28 cellular contexts compared by ENCODE assay signal in the genomic region with DNA sequence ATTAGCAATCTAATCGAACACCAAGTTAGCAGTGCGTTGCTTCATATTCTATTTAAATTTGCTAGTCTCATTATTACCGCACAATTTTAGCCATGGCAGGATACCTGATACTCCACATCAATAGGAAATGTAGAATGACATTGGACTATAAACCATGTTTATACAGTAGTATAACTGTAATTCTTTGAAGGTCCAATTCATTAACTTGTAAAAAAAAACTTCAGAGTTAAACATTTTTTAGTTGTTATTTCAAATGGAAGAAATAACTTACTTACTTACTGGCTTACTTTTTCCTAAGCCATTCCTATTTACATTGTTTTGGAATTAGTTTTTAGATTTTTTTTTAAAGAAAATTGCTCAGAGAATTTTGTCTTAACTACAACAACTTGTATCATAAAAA. TPM values are rescaled to one million over a fixed set of nuclear protein-coding genes. Genes with fewer than 3 reads are reported as not detected.
"Had no signal": no experiment of that assay in that cellular context is flagged by ENCODE, and none has a peak within 500 bp of the region (broad histone marks: within the 10 kb centered on the region; RNA-seq: fewer than 3 reads in every experiment).

No MANE protein-coding gene starts in this region.

- H3K27ac ChIP-seq: ascending aorta, SJCRH30 had no signal

- H3K9me3 ChIP-seq: ascending aorta, SJCRH30 had no signal

- DNase-seq: activated CD4-positive, alpha-beta T cell treated with anti-CD3 and anti-CD28 coated beads for 48 hours; activated CD4-positive, alpha-beta T cell treated with anti-CD3 and anti-CD28 coated beads, Interleukin-2, amount 50 U/mL, for 4 hours; activated CD4-positive, CD25-positive, alpha-beta regulatory T cell treated with anti-CD3 and anti-CD28 coated beads, Interleukin-2, amount 50 U/mL, for 72 hours; activated CD8-positive, alpha-beta memory T cell treated with anti-CD3 and anti-CD28 coated beads, Interleukin-2, amount 50 U/mL, for 48 hours; activated CD8-positive, alpha-beta T cell treated with anti-CD3 and anti-CD28 coated beads, Interleukin-2, amount 10 ng/mL, durations not matched to agents 7 days and 5 days; activated effector memory CD4-positive, alpha-beta T cell treated with Interleukin-2 at 50 U/mL for 16 hours; activated naive CD4-positive, alpha-beta T cell treated with Interleukin-2 at 50 U/mL for 16 hours; activated naive CD8-positive, alpha-beta T cell treated with anti-CD3 and anti-CD28 coated beads, Interleukin-2, amount 50 U/mL, for 24 hours; activated T-cell treated with anti-CD3 and anti-CD28 coated beads, Interleukin-2, amount 50 U/mL, for 1 hour; amniotic stem cell; Kasumi-1; KBM-7; NCI-H1105 treated with DMSO at 0.1 percent for 48 hours; NCI-H1436 treated with DMSO at 0.1 percent for 48 hours; NCI-H187; NCI-H2081; NCI-H2171; NCI-H2227 treated with DMSO at 0.1 percent for 48 hours; NCI-H446 treated with DMSO at 0.1 percent for 48 hours; NCI-H774; RPMI8226; T-helper 17 cell; T-helper 9 cell had no signal

- H3K27me3 ChIP-seq: ascending aorta, SJCRH30 had no signal

- H3K4me3 ChIP-seq: ascending aorta, SJCRH30 had no signal

- ATAC-seq: activated CD8-positive, alpha-beta T cell treated with anti-CD3 and anti-CD28 coated beads, Interleukin-2, amount 10 ng/mL, durations not matched to agents 7 days and 5 days; activated naive CD4-positive, alpha-beta T cell treated with anti-CD3 and anti-CD28 coated beads, Interleukin-2, amount 50 U/mL, for 72 hours; activated naive CD8-positive, alpha-beta T cell treated with anti-CD3 and anti-CD28 coated beads, Interleukin-2, amount 50 U/mL, for 24 hours; Right ventricle myocardium inferior; T-helper 17 cell; WTC11 had no signal

RNA-seq across cellular contexts. Expression of gene ACOT12, which starts 35.4 kb away (rescaled TPM):
- total RNA-seq: activated CD8-positive, alpha-beta T cell treated with anti-CD3 and anti-CD28 coated beads, Interleukin-2, amount 10 ng/mL, durations not matched to agents 7 days and 5 days; activated naive CD4-positive, alpha-beta T cell treated with anti-CD3 and anti-CD28 coated beads, Interleukin-2, amount 50 U/mL, for 72 hours; ascending aorta; Right ventricle myocardium inferior; T-helper 17 cell; WTC11 had no signal
